23 cellular contexts compared by ENCODE assay signal in genomic region chr19:36212895-36213294, GRCh38. TPM values are rescaled to one million over a fixed set of nuclear protein-coding genes. Genes with fewer than 3 reads are reported as not detected.
DNase-seq lines count a peak whose midpoint lies in the region; ATAC-seq and TF ChIP-seq lines count a peak whose summit lies in the region.
"Had no signal": no experiment of that assay in that cellular context is flagged by ENCODE, and none has a peak within 500 bp of the region (broad histone marks: within the 10 kb centered on the region; RNA-seq: fewer than 3 reads in every experiment).

No MANE protein-coding gene starts in this region.

- no peak for TF ChIP-seq CTCF in GM23338 (conservative IDR thresholded peaks at IDR 0.05; ENCODE audit: low read depth in 2 of 2)
- no peak for TF ChIP-seq CTCF in chondrocyte (IDR thresholded peaks at IDR 0.05)
- no peak for TF ChIP-seq CTCF in osteoblast (IDR thresholded peaks at IDR 0.05; ENCODE audit: extremely low read depth, low read depth, low read length)
- TF ChIP-seq CTCF in heart left ventricle (IDR thresholded peaks at IDR 0.05) = no peak

- DNase-seq in activated CD8-positive, alpha-beta memory T cell treated with anti-CD3 and anti-CD28 coated beads, Interleukin-2, amount 10 ng/mL, durations not matched to agents 7 days and 5 days = no peak
- DNase-seq in activated CD8-positive, alpha-beta memory T cell treated with anti-CD3 and anti-CD28 coated beads for 24 hours = no peak
- no peak for DNase-seq in GM23338 (ENCODE audit: low spot score)
- DNase-seq in chondrocyte (ENCODE audit: low spot score) = no peak
- DNase-seq in osteoblast (ENCODE audit: insufficient read length, low spot score, missing footprints) = peak; percentile 51
- no peak for DNase-seq in heart left ventricle
- DNase-seq in 8988T = no peak
- DNase-seq: ACHN, amniotic stem cell, cortex of kidney, NCI-H1417, NCI-H2107, NCI-H510A, ovary, upper lobe of left lung, WERI-Rb-1 had no signal

- no peaks in the 10 kb centered on the region for H3K9me2 ChIP-seq in GM23338 (ENCODE audit: insufficient read depth)

- no peaks in the 10 kb centered on the region for H3K9me3 Mint-ChIP-seq in activated CD8-positive, alpha-beta memory T cell treated with anti-CD3 and anti-CD28 coated beads, Interleukin-2, amount 10 ng/mL, durations not matched to agents 7 days and 5 days (ENCODE audit: low read depth)
- H3K9me3 Mint-ChIP-seq in GM23338 = no peaks in the 10 kb centered on the region
- no peaks in the 10 kb centered on the region for H3K9me3 Mint-ChIP-seq in chondrocyte (ENCODE audit: low read depth)

- H3K79me2 ChIP-seq in GM23338 (replicated peaks; ENCODE audit: insufficient read depth) = peaks cover 35% of the 10 kb centered on the region
- H3K79me2 ChIP-seq in osteoblast (ENCODE audit: insufficient read depth, low read length) = peaks cover 55% of the 10 kb centered on the region

- H4K20me1 ChIP-seq in GM23338 (replicated peaks; ENCODE audit: insufficient read depth) (peaks cover 10% of the 10 kb centered on the region), osteoblast (ENCODE audit: insufficient read depth, low read length) (peaks cover 9% of the 10 kb centered on the region)

- H3K36me3 ChIP-seq in GM23338 (ENCODE audit: insufficient read depth) (no peaks in the 10 kb centered on the region; the same call in 1 of the 2 replicates), osteoblast (ENCODE audit: insufficient read depth, low read length) (peaks cover 4% of the 10 kb centered on the region), heart left ventricle (no peaks in the 10 kb centered on the region)
- H3K36me3 ChIP-seq: ovary, right atrium auricular region, upper lobe of left lung had no signal

- H3K36me3 Mint-ChIP-seq in activated CD8-positive, alpha-beta memory T cell treated with anti-CD3 and anti-CD28 coated beads, Interleukin-2, amount 10 ng/mL, durations not matched to agents 7 days and 5 days = peaks cover 14% of the 10 kb centered on the region
- H3K36me3 Mint-ChIP-seq in GM23338 (ENCODE audit: low read depth) (peaks cover 8% of the 10 kb centered on the region), chondrocyte (ENCODE audit: low read depth) (no peaks in the 10 kb centered on the region)

- no peak for TF ChIP-seq POLR2A in heart left ventricle (IDR thresholded peaks at IDR 0.05)

- H3K4me3 ChIP-seq in GM23338 (no peak overlapping the region), osteoblast (ENCODE audit: insufficient read depth, low read length) (no peak overlapping the region), heart left ventricle (no peak overlapping the region)
- H3K4me3 ChIP-seq: lung, ovary, right atrium auricular region, SJSA1 had no signal

- CTCF ChIA-PET in activated CD8-positive, alpha-beta memory T cell treated with anti-CD3 and anti-CD28 coated beads, Interleukin-2, amount 10 ng/mL, durations not matched to agents 7 days and 5 days (lab: Charles Lee) = no interaction called here

- no peaks in the 10 kb centered on the region for H3K9me3 ChIP-seq in osteoblast (ENCODE audit: low read depth, low read length)
- H3K9me3 ChIP-seq in heart left ventricle = no peaks in the 10 kb centered on the region
- H3K9me3 ChIP-seq: BLaER1 treated with 17β-estradiol and CSF1 and Interleukin-3, amounts not matched to agents 10 nM and 100 nM; ovary; right atrium auricular region; SJSA1; upper lobe of left lung had no signal

- H3K4me1 Mint-ChIP-seq in activated CD8-positive, alpha-beta memory T cell treated with anti-CD3 and anti-CD28 coated beads, Interleukin-2, amount 10 ng/mL, durations not matched to agents 7 days and 5 days = peaks cover 12% of the 10 kb centered on the region
- H3K4me1 Mint-ChIP-seq in GM23338 = peaks cover 6% of the 10 kb centered on the region; the same call in 2 of the 3 replicates
- peaks cover 14% of the 10 kb centered on the region for H3K4me1 Mint-ChIP-seq in chondrocyte (ENCODE audit: low read depth)

- peaks cover 14% of the 10 kb centered on the region; the same call in 1 of the 2 replicates for H3K4me1 ChIP-seq in GM23338 (ENCODE audit: insufficient read depth)
- H3K4me1 ChIP-seq in osteoblast (ENCODE audit: insufficient read depth, low read length) = no peaks in the 10 kb centered on the region
- peaks cover 0 to 33% (median 13%) of the 10 kb centered on the region in 12 donors for H3K4me1 ChIP-seq in heart left ventricle

- no peak overlapping the region for H3K27ac ChIP-seq in GM23338 (ENCODE audit: low read depth)
- H3K27ac ChIP-seq in osteoblast (ENCODE audit: low read depth, low read length) = no peak overlapping the region
- H3K27ac ChIP-seq in heart left ventricle = no peak overlapping the region
- H3K27ac ChIP-seq: HL-60, ovary, SJSA1, WERI-Rb-1 had no signal

- WGBS in heart left ventricle, 4 donors = 78 to 93% (median 86%) methylated on average over 2 of the region's 2 CpGs

- no peak overlapping the region for H2AFZ ChIP-seq in GM23338
- no peak overlapping the region for H2AFZ ChIP-seq in osteoblast (ENCODE audit: low read length)

- intact Hi-C loops in heart left ventricle (cut with DNase I) = loop anchor here in 2 of 10 donors (10.0 kb wide), 1 partner anchor 272 kb away; the partner anchor contains the start of gene ZNF566 (in 2 of the 2)

- H3F3A ChIP-seq in GM23338 (replicated peaks; ENCODE audit: low read depth) = 0 out of 2 replicates have a peak, but pooled peaks cover under 1% of the 10 kb centered on the region

- ATAC-seq in activated CD8-positive, alpha-beta memory T cell treated with anti-CD3 and anti-CD28 coated beads, Interleukin-2, amount 10 ng/mL, durations not matched to agents 7 days and 5 days = no peak
- ATAC-seq in GM23338 (no peak), heart left ventricle (no peak), GM21737 (IDR thresholded peaks at IDR 0.05; ENCODE audit: unreplicated experiment) (no peak)
- ATAC-seq: Panc1 had no signal

- H3K27me3 Mint-ChIP-seq in activated CD8-positive, alpha-beta memory T cell treated with anti-CD3 and anti-CD28 coated beads, Interleukin-2, amount 10 ng/mL, durations not matched to agents 7 days and 5 days = no peaks in the 10 kb centered on the region
- H3K27me3 Mint-ChIP-seq in GM23338 (ENCODE audit: insufficient read depth, low read depth, poor library complexity) = peaks cover 5% of the 10 kb centered on the region
- no peaks in the 10 kb centered on the region for H3K27me3 Mint-ChIP-seq in chondrocyte (ENCODE audit: low read depth)

- no peak overlapping the region for H3K4me2 ChIP-seq in GM23338
- H3K4me2 ChIP-seq in osteoblast (ENCODE audit: insufficient read depth, low read length) = no peak overlapping the region

- H3K27me3 ChIP-seq in GM23338 (ENCODE audit: insufficient read depth) = no peaks in the 10 kb centered on the region
- H3K27me3 ChIP-seq in osteoblast (ENCODE audit: insufficient read depth, low read length) = no peaks in the 10 kb centered on the region
- H3K27me3 ChIP-seq in heart left ventricle = no peaks in the 10 kb centered on the region
- H3K27me3 ChIP-seq: BLaER1 treated with 17β-estradiol and CSF1 and Interleukin-3, amounts not matched to agents 10 nM and 100 nM; ovary; right atrium auricular region; SJSA1; upper lobe of left lung had no signal

- H3K4me3 Mint-ChIP-seq in activated CD8-positive, alpha-beta memory T cell treated with anti-CD3 and anti-CD28 coated beads, Interleukin-2, amount 10 ng/mL, durations not matched to agents 7 days and 5 days = peak overlapping the region; percentile 23
- H3K4me3 Mint-ChIP-seq in GM23338 (peak overlapping the region; percentile 39; the same call in 1 of the 3 replicates), chondrocyte (ENCODE audit: unreplicated experiment) (no peak overlapping the region)

- H3K27ac Mint-ChIP-seq in activated CD8-positive, alpha-beta memory T cell treated with anti-CD3 and anti-CD28 coated beads, Interleukin-2, amount 10 ng/mL, durations not matched to agents 7 days and 5 days = no peak overlapping the region
- H3K27ac Mint-ChIP-seq in GM23338 (no peak overlapping the region), chondrocyte (ENCODE audit: unreplicated experiment) (peak overlapping the region; percentile 9)

RNA-seq across cellular contexts. Expression of gene ZNF565, which starts 1.6 kb away (rescaled TPM):
- total RNA-seq in activated CD8-positive, alpha-beta memory T cell treated with anti-CD3 and anti-CD28 coated beads, Interleukin-2, amount 10 ng/mL, durations not matched to agents 7 days and 5 days = 1 to 10 TPM; 1.6 to 2.3 TPM
- 2.4 TPM in 2 replicates for total RNA-seq in GM23338 (2014; rRNA removed; shearing (Covaris generic))
- polyA plus RNA-seq in GM23338 (2016; fragmentation: Nextera tagmentation; extraction: Ambion mirVana) = 1.9 and 3.2 TPM in 2 replicates
- total RNA-seq in chondrocyte = 4.9 to 7.3 TPM (median 7.2 TPM) in 3 replicates
- 6.9 and 7.1 TPM in 2 replicates for total RNA-seq in osteoblast
- 1 to 10 TPM; 2.3 to 4.3 (median 3.0) TPM for total RNA-seq in heart left ventricle
- polyA plus RNA-seq in heart left ventricle = 1 to 10 TPM; 2.6 to 3.6 TPM

RNA-seq across cellular contexts. Expression of gene ZNF146, which starts 2.0 kb away (rescaled TPM):
- 10 to 100 TPM; 55.1 to 75.6 TPM for total RNA-seq in activated CD8-positive, alpha-beta memory T cell treated with anti-CD3 and anti-CD28 coated beads, Interleukin-2, amount 10 ng/mL, durations not matched to agents 7 days and 5 days
- total RNA-seq in GM23338 (2014; rRNA removed; shearing (Covaris generic)) = 227 and 249 TPM in 2 replicates
- polyA plus RNA-seq in GM23338 (2016; fragmentation: Nextera tagmentation; extraction: Ambion mirVana) (111 and 143 TPM in 2 replicates), heart left ventricle (10 to 100 TPM; 14.1 to 41.1 TPM)
- total RNA-seq in chondrocyte (62.2 to 69.0 TPM (median 63.8 TPM) in 3 replicates), osteoblast (65.7 and 82.2 TPM in 2 replicates), heart left ventricle (10 to 100 TPM; 28.2 to 53.7 (median 35.1) TPM)
